ENCODE assay signal across 10 cellular contexts in genomic region chr6:109318328-109318876, GRCh38.
A peak's percentile ranks its signal among the peaks of the same experiment; 100 is the strongest.
DNase-seq lines count a peak whose midpoint lies in the region; ATAC-seq and TF ChIP-seq lines count a peak whose summit lies in the region.
"Had no signal": no experiment of that assay in that cellular context is flagged by ENCODE, and none has a peak within 500 bp of the region (broad histone marks: within the 10 kb centered on the region; RNA-seq: fewer than 3 reads in every experiment).

No MANE protein-coding gene starts in this region.

- no peaks in the 10 kb centered on the region for H3K27me3 ChIP-seq in hepatocyte

- H3K27me3 Mint-ChIP-seq in endothelial cell (ENCODE audit: unreplicated experiment) = peaks cover 6% of the 10 kb centered on the region
- H3K27me3 Mint-ChIP-seq: dendritic cell treated with granulocyte-macrophage colony-stimulating factor and Interleukin-4, amounts not matched to agents 40 ng/mL and 50 ng/mL, for 4 days had no signal

- no peak overlapping the region for H3K4me3 ChIP-seq in hepatocyte

- WGBS in hepatocyte (ENCODE audit: low lambda C conversion rate, missing lambda C conversion rate) = 46% methylated on average over 11 of the region's 11 CpGs

- H2AFZ ChIP-seq in hepatocyte = no peak overlapping the region

- H3K4me2 ChIP-seq in hepatocyte = peak overlapping the region; percentile 37

- H3K27ac ChIP-seq in hepatocyte = peak overlapping the region; percentile 79

- no peak overlapping the region for H3K4me3 Mint-ChIP-seq in endothelial cell (ENCODE audit: unreplicated experiment)
- H3K4me3 Mint-ChIP-seq: activated T-helper 1 cell treated with anti-CD3 and anti-CD28 coated beads, Interleukin-12 subunit alpha, Interleukin-12 subunit beta, Interleukin-2, Interleukin-4 antibody, amounts not matched to agents 30 ng/mL and 10 ng/mL and 1 ng/mL, durations not matched to agents 14 hours and 24 hours and 36 hours; dendritic cell treated with granulocyte-macrophage colony-stimulating factor and Interleukin-4, amounts not matched to agents 40 ng/mL and 50 ng/mL, for 4 days had no signal

- H3K4me1 ChIP-seq in hepatocyte (ENCODE audit: insufficient read depth) = peaks cover 30% of the 10 kb centered on the region

- no peaks in the 10 kb centered on the region for H3K79me2 ChIP-seq in hepatocyte

- no peaks in the 10 kb centered on the region for H3K36me3 Mint-ChIP-seq in endothelial cell (ENCODE audit: low read depth, unreplicated experiment)

- peaks cover 24% of the 10 kb centered on the region for H3K4me1 Mint-ChIP-seq in endothelial cell (ENCODE audit: unreplicated experiment)

- no peak for TF ChIP-seq CTCF in hepatocyte (IDR thresholded peaks at IDR 0.05; ENCODE audit: poor library complexity)
- no peak for TF ChIP-seq CTCF in endothelial cell (IDR thresholded peaks at IDR 0.05; ENCODE audit: unreplicated experiment)

- H3K36me3 ChIP-seq in hepatocyte (replicated peaks; ENCODE audit: insufficient read depth, low read depth) = no peaks in the 10 kb centered on the region

- no peaks in the 10 kb centered on the region for H3K9me3 ChIP-seq in hepatocyte (ENCODE audit: low read depth)

- H3K9me2 ChIP-seq in hepatocyte (replicated peaks; ENCODE audit: insufficient read depth) = no peaks in the 10 kb centered on the region

- no peaks in the 10 kb centered on the region for H4K20me1 ChIP-seq in hepatocyte (ENCODE audit: insufficient read depth, poor library complexity, severe bottlenecking)

- no peak overlapping the region for H3K27ac Mint-ChIP-seq in endothelial cell (ENCODE audit: unreplicated experiment)
- H3K27ac Mint-ChIP-seq: activated T-helper 1 cell treated with anti-CD3 and anti-CD28 coated beads, Interleukin-12 subunit alpha, Interleukin-12 subunit beta, Interleukin-2, Interleukin-4 antibody, amounts not matched to agents 30 ng/mL and 10 ng/mL and 1 ng/mL, durations not matched to agents 14 hours and 24 hours and 36 hours; dendritic cell treated with granulocyte-macrophage colony-stimulating factor and Interleukin-4, amounts not matched to agents 40 ng/mL and 50 ng/mL, for 4 days had no signal

- peak; percentile 91 for DNase-seq in NCI-H69 (lab: John Stamatoyannopoulos, UW)
- DNase-seq in hepatocyte (ENCODE audit: low spot score) = peak; percentile 66
- no peak for DNase-seq in sciatic nerve (ENCODE audit: low spot score)
- DNase-seq in activated CD4-positive, alpha-beta T cell treated with anti-CD3 and anti-CD28 coated beads, Interleukin-2, amount 50 U/mL, for 4 hours = no peak
- no peak for DNase-seq in endothelial cell (ENCODE audit: low spot score)

- no peaks in the 10 kb centered on the region for H3K9me3 Mint-ChIP-seq in endothelial cell (ENCODE audit: unreplicated experiment)
- H3K9me3 Mint-ChIP-seq: activated T-helper 1 cell treated with anti-CD3 and anti-CD28 coated beads, Interleukin-12 subunit alpha, Interleukin-12 subunit beta, Interleukin-2, Interleukin-4 antibody, amounts not matched to agents 30 ng/mL and 10 ng/mL and 1 ng/mL, durations not matched to agents 14 hours and 24 hours and 36 hours; dendritic cell treated with granulocyte-macrophage colony-stimulating factor and Interleukin-4, amounts not matched to agents 40 ng/mL and 50 ng/mL, for 4 days had no signal

- ATAC-seq in HG02840 (IDR thresholded peaks at IDR 0.05; ENCODE audit: low FRiP score, unreplicated experiment) (peak; percentile 52), sciatic nerve (peak; percentile 91), HG03521 (IDR thresholded peaks at IDR 0.05; ENCODE audit: unreplicated experiment) (no peak), GM18873 (IDR thresholded peaks at IDR 0.05; ENCODE audit: low FRiP score, unreplicated experiment) (no peak)

- intact Hi-C loops in sciatic nerve (cut with DNase I) = no loop called here

Comparison
In these comparisons a context has a peak if more than half of its experiments do, and no peak if none do; other contexts are left out.
1. ATAC-seq: peak in HG02840 (single experiment) and sciatic nerve (single experiment); none in HG03521 (single experiment) and GM18873 (single experiment).
2. DNase-seq: peak in NCI-H69 (single experiment) and hepatocyte (single experiment); none in sciatic nerve (single experiment), activated CD4-positive, alpha-beta T cell treated with anti-CD3 and anti-CD28 coated beads, Interleukin-2, amount 50 U/mL, for 4 hours (0 of 2) and endothelial cell (single experiment).